ENCODE assay signal across 7 cellular contexts in genomic region chr5:172293054-172293744, GRCh38. TPM values are rescaled to one million over a fixed set of nuclear protein-coding genes. Genes with fewer than 3 reads are reported as not detected.
DNase-seq lines count a peak whose midpoint lies in the region; ATAC-seq and TF ChIP-seq lines count a peak whose summit lies in the region.

No MANE protein-coding gene starts in this region.

- peaks cover 0 to 6% (median 1%) of the 10 kb centered on the region in 4 donors for H3K4me1 ChIP-seq in sigmoid colon

- peaks cover 2% of the 10 kb centered on the region; the same call in 1 of the 2 replicates for H3K27me3 Mint-ChIP-seq in HFFc6 (ENCODE audit: insufficient read depth)

- ATAC-seq in left cardiac atrium, result peak; percentile 96 to 97

- H3K9me2 ChIP-seq in SU-DHL-6 (replicated peaks; ENCODE audit: insufficient read depth, low read length), result no peaks in the 10 kb centered on the region

- no peak overlapping the region for H3K4me3 ChIP-seq in SU-DHL-6 (ENCODE audit: insufficient read depth, low read length, poor library complexity, severe bottlenecking)
- H3K4me3 ChIP-seq in sigmoid colon, result no peak overlapping the region

- TF ChIP-seq EP300 in sigmoid colon (IDR thresholded peaks at IDR 0.05), result no peak

- no peaks in the 10 kb centered on the region for H3K27me3 ChIP-seq in SU-DHL-6 (ENCODE audit: low read length)
- no peaks in the 10 kb centered on the region for H3K27me3 ChIP-seq in sigmoid colon

- H3K9me3 ChIP-seq in SU-DHL-6 (ENCODE audit: insufficient read depth, low read length) (no peaks in the 10 kb centered on the region), sigmoid colon (no peaks in the 10 kb centered on the region)

- no peaks in the 10 kb centered on the region for H4K20me1 ChIP-seq in SU-DHL-6 (ENCODE audit: low read depth, low read length)

- TF ChIP-seq CTCF in GM12873 (IDR thresholded peaks at IDR 0.05; ENCODE audit: insufficient read depth, low read depth, low read length, missing control alignments) (peak; percentile 94), HFFc6 (IDR thresholded peaks at IDR 0.05) (peak; percentile 88), SU-DHL-6 (IDR thresholded peaks at IDR 0.05; ENCODE audit: insufficient read depth, low read length, poor library complexity, severe bottlenecking) (peak; percentile 86), sigmoid colon (IDR thresholded peaks at IDR 0.05) (peak; percentile 46 to 71 (median 60))

- 47 to 49% methylated on average over 5 of the region's 5 CpGs for WGBS in sigmoid colon, 2 donors

- H3K9ac ChIP-seq in SU-DHL-6 (ENCODE audit: low read length), result no peak overlapping the region

- H2AFZ ChIP-seq in SU-DHL-6 (ENCODE audit: low read depth, low read length, severe bottlenecking), result no peak overlapping the region

- H3K79me2 ChIP-seq in SU-DHL-6 (ENCODE audit: insufficient read depth, low read length), result no peaks in the 10 kb centered on the region

- no peaks in the 10 kb centered on the region for H3K36me3 ChIP-seq in SU-DHL-6 (ENCODE audit: low read length)
- no peaks in the 10 kb centered on the region for H3K36me3 ChIP-seq in sigmoid colon

- H3K27ac Mint-ChIP-seq in HFFc6, result no peak overlapping the region

- no peaks in the 10 kb centered on the region for H3K9me3 Mint-ChIP-seq in HFFc6

- no peak overlapping the region for H3K27ac ChIP-seq in SU-DHL-6 (ENCODE audit: low read depth, low read length)
- H3K27ac ChIP-seq in sigmoid colon, result no peak overlapping the region

- intact Hi-C loops in left cardiac atrium (cut with DNase I) (loop anchor here (5.0 kb wide), 1 partner anchor 186 kb away; no protein-coding TSS in a partner anchor), sigmoid colon (cut with DNase I) (no loop called here)

- no peak for TF ChIP-seq POLR2A in sigmoid colon (IDR thresholded peaks at IDR 0.05)

- no peaks in the 10 kb centered on the region for H3F3A ChIP-seq in SU-DHL-6 (ENCODE audit: insufficient read depth)

- no peak overlapping the region for H3K4me3 Mint-ChIP-seq in HFFc6

- H3K4me2 ChIP-seq in SU-DHL-6 (ENCODE audit: low read depth, low read length, poor library complexity, severe bottlenecking), result no peak overlapping the region

- peak; percentile 75 for DNase-seq in HFFc6
- DNase-seq in NCI-H1105 (lab: John Stamatoyannopoulos, UW), result peak; percentile 43
- DNase-seq in activated naive CD8-positive, alpha-beta T cell treated with anti-CD3 and anti-CD28 coated beads, Interleukin-2, amount 50 U/mL, for 16 hours (ENCODE audit: low read depth, low spot score), result peak; percentile 29
- DNase-seq in left cardiac atrium, result peak; percentile 63
- peak; percentile 88 for DNase-seq in sigmoid colon

- H3K36me3 Mint-ChIP-seq in HFFc6 (ENCODE audit: low read depth), result no peaks in the 10 kb centered on the region

- peaks cover 6% of the 10 kb centered on the region for H3K4me1 Mint-ChIP-seq in HFFc6 (ENCODE audit: low read depth)

RNA-seq across cellular contexts. Expression of gene UBTD2, which starts 9.6 kb away (rescaled TPM):
- total RNA-seq in HFFc6 (2021; fragmentation: NEBNext Ultra II Directional; extraction: Animal tissue kit (Norgen Biotek cat#: 25700)), result 10 to 100 TPM; 15.2 to 19.5 (median 17.7) TPM
- total RNA-seq in left cardiac atrium, result 10 to 100 TPM in 1 of 2 donors, 1 to 10 TPM in 1; 9.7 to 10.9 TPM
- total RNA-seq in sigmoid colon, result 10 to 100 TPM; 16.3 to 22.1 (median 19.5) TPM
- polyA plus RNA-seq in sigmoid colon, result 10 to 100 TPM; 12.1 to 21.0 (median 21.0) TPM

Comparison
In these comparisons a context has a peak if more than half of its experiments do, and no peak if none do; other contexts are left out.
1. DNase-seq: peak in every context shown above with its lines; median percentile 88 in sigmoid colon; 75 in HFFc6; 63 in left cardiac atrium; 43 in NCI-H1105; 29 in activated naive CD8-positive, alpha-beta T cell treated with anti-CD3 and anti-CD28 coated beads, Interleukin-2, amount 50 U/mL, for 16 hours.